Comparison of ENCODE assay signal across 23 cellular contexts in genomic region chr3:133588035-133588434, GRCh38. TPM values are rescaled to one million over a fixed set of nuclear protein-coding genes. Genes with fewer than 3 reads are reported as not detected.
A peak's percentile ranks its signal among the peaks of the same experiment; 100 is the strongest.
DNase-seq lines count a peak whose midpoint lies in the region; ATAC-seq and TF ChIP-seq lines count a peak whose summit lies in the region.
"Had no signal": no experiment of that assay in that cellular context is flagged by ENCODE, and none has a peak within 500 bp of the region (broad histone marks: within the 10 kb centered on the region; RNA-seq: fewer than 3 reads in every experiment).

No MANE protein-coding gene starts in this region.

- H3K4me3 Mint-ChIP-seq in activated T-cell treated with anti-CD3 and anti-CD28 coated beads, Interleukin-2, amount 50 U/mL, for 24 hours: no peak overlapping the region
- no peak overlapping the region for H3K4me3 Mint-ChIP-seq in activated naive CD8-positive, alpha-beta T cell treated with anti-CD3 and anti-CD28 coated beads for 36 hours
- H3K4me3 Mint-ChIP-seq in progenitor cell of endocrine pancreas (ENCODE audit: low read depth): no peak overlapping the region
- H3K4me3 Mint-ChIP-seq: activated CD8-positive, alpha-beta memory T cell treated with anti-CD3 and anti-CD28 coated beads, Interleukin-2, amount 10 ng/mL, durations not matched to agents 7 days and 5 days; B cell had no signal

- TF ChIP-seq CTCF in progenitor cell of endocrine pancreas (IDR thresholded peaks at IDR 0.05; ENCODE audit: unreplicated experiment): no peak

- H3K9me3 Mint-ChIP-seq in activated T-cell treated with anti-CD3 and anti-CD28 coated beads, Interleukin-2, amount 50 U/mL, for 24 hours: no peaks in the 10 kb centered on the region
- H3K9me3 Mint-ChIP-seq in activated naive CD8-positive, alpha-beta T cell treated with anti-CD3 and anti-CD28 coated beads for 36 hours: no peaks in the 10 kb centered on the region
- no peaks in the 10 kb centered on the region for H3K9me3 Mint-ChIP-seq in progenitor cell of endocrine pancreas (ENCODE audit: low read depth)

- H3K27ac Mint-ChIP-seq in activated T-cell treated with anti-CD3 and anti-CD28 coated beads, Interleukin-2, amount 50 U/mL, for 24 hours: peak overlapping the region; percentile 87
- H3K27ac Mint-ChIP-seq in activated naive CD8-positive, alpha-beta T cell treated with anti-CD3 and anti-CD28 coated beads for 36 hours: peak overlapping the region; percentile 67
- peak overlapping the region; percentile 37 for H3K27ac Mint-ChIP-seq in progenitor cell of endocrine pancreas
- H3K27ac Mint-ChIP-seq: B cell had no signal

- peaks cover 88% of the 10 kb centered on the region for H3K36me3 Mint-ChIP-seq in activated T-cell treated with anti-CD3 and anti-CD28 coated beads, Interleukin-2, amount 50 U/mL, for 24 hours (ENCODE audit: low read depth)
- peaks cover 40% of the 10 kb centered on the region for H3K36me3 Mint-ChIP-seq in activated naive CD8-positive, alpha-beta T cell treated with anti-CD3 and anti-CD28 coated beads for 36 hours
- H3K36me3 Mint-ChIP-seq in progenitor cell of endocrine pancreas (ENCODE audit: insufficient read depth): peaks cover 32% of the 10 kb centered on the region

- H3K27me3 Mint-ChIP-seq in activated T-cell treated with anti-CD3 and anti-CD28 coated beads, Interleukin-2, amount 50 U/mL, for 24 hours: no peaks in the 10 kb centered on the region
- H3K27me3 Mint-ChIP-seq in activated naive CD8-positive, alpha-beta T cell treated with anti-CD3 and anti-CD28 coated beads for 36 hours: no peaks in the 10 kb centered on the region
- H3K27me3 Mint-ChIP-seq in progenitor cell of endocrine pancreas: no peaks in the 10 kb centered on the region
- H3K27me3 Mint-ChIP-seq: activated CD8-positive, alpha-beta memory T cell treated with anti-CD3 and anti-CD28 coated beads, Interleukin-2, amount 10 ng/mL, durations not matched to agents 7 days and 5 days; B cell had no signal

- H3K4me1 Mint-ChIP-seq in activated T-cell treated with anti-CD3 and anti-CD28 coated beads, Interleukin-2, amount 50 U/mL, for 24 hours (ENCODE audit: low read depth): peaks cover 60% of the 10 kb centered on the region
- H3K4me1 Mint-ChIP-seq in activated naive CD8-positive, alpha-beta T cell treated with anti-CD3 and anti-CD28 coated beads for 36 hours: peaks cover 48% of the 10 kb centered on the region
- peaks cover 1% of the 10 kb centered on the region for H3K4me1 Mint-ChIP-seq in progenitor cell of endocrine pancreas (ENCODE audit: low read depth)

- ATAC-seq in HG02610 (IDR thresholded peaks at IDR 0.05; ENCODE audit: unreplicated experiment) (peak; percentile 48), GM18868 (IDR thresholded peaks at IDR 0.05; ENCODE audit: unreplicated experiment) (no peak), GM21576 (IDR thresholded peaks at IDR 0.05; ENCODE audit: unreplicated experiment) (no peak)
- ATAC-seq: activated CD8-positive, alpha-beta memory T cell treated with anti-CD3 and anti-CD28 coated beads, Interleukin-2, amount 10 ng/mL, durations not matched to agents 7 days and 5 days; left ventricle myocardium superior; mucosa of descending colon had no signal

- no peak for DNase-seq in activated T-cell treated with anti-CD3 and anti-CD28 coated beads, Interleukin-2, amount 50 U/mL, for 24 hours
- no peak for DNase-seq in activated T-cell treated with anti-CD3 and anti-CD28 coated beads, Interleukin-2, amount 50 U/mL, for 1 hour
- DNase-seq in activated naive CD8-positive, alpha-beta T cell treated with anti-CD3 and anti-CD28 coated beads for 36 hours: no peak
- DNase-seq in progenitor cell of endocrine pancreas (ENCODE audit: low spot score, unreplicated experiment): no peak
- no peak for DNase-seq in NK-92 treated with Interleukin-12 subunit alpha and Interleukin-12 subunit beta, amount 100 ng/mL, for 24 hours (lab: John Stamatoyannopoulos, UW)
- DNase-seq: activated CD4-positive, CD25-positive, alpha-beta regulatory T cell treated with anti-CD3 and anti-CD28 coated beads, Interleukin-2, amount 50 U/mL, for 72 hours; activated CD8-positive, alpha-beta memory T cell treated with anti-CD3 and anti-CD28 coated beads, Interleukin-2, amount 10 ng/mL, durations not matched to agents 7 days and 5 days; activated gamma-delta T cell; caudate nucleus; H7; head of caudate nucleus; left ventricle myocardium superior; mucosa of descending colon; NCI-H1092 treated with DMSO at 0.1 percent for 48 hours; NCI-H2029; NCI-H446 treated with DMSO at 0.1 percent for 48 hours; nucleus accumbens; spleen; stimulated activated CD4-positive, alpha-beta T cell treated with anti-CD3 and anti-CD28 coated beads, Interleukin-4, amount 100 ng/mL, for 24 hours had no signal

RNA-seq across cellular contexts. Expression of gene CDV3, which starts 14.5 kb away (rescaled TPM):
- 100 to 1,000 TPM; 268 to 269 TPM for total RNA-seq in activated naive CD8-positive, alpha-beta T cell treated with anti-CD3 and anti-CD28 coated beads for 36 hours
- total RNA-seq in progenitor cell of endocrine pancreas: 175 and 177 TPM in 2 replicates

Comparison
In these comparisons a context has a peak if more than half of its experiments do, and no peak if none do; other contexts are left out.
1. H3K27ac Mint-ChIP-seq: peak in every context shown above with its lines; median percentile 87 in activated T-cell treated with anti-CD3 and anti-CD28 coated beads, Interleukin-2, amount 50 U/mL, for 24 hours; 67 in activated naive CD8-positive, alpha-beta T cell treated with anti-CD3 and anti-CD28 coated beads for 36 hours; 37 in progenitor cell of endocrine pancreas.